Comparison of ENCODE assay signal across 20 cellular contexts in the genomic region with DNA sequence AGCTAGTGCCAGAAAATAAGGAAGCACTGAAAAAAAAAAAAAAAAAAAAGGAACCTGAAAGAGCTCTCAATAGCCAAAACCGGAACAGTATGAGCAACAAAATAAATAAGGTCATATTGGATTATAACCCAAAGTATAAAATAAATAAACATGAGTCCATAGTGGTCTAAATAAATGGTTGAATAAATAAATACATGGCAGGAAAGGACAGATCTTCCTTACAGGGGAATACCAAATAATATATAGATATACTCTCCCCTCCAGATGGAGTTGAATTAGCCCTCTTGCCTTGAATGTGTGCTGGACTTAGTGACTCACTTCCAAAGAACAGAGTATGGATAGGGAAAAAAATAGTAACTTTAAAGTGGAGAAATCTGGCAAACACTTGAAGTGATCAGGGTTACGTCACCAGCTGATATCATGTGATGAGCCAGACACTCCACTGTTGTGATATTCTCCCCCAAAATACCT. TPM values are rescaled to one million over a fixed set of nuclear protein-coding genes. Genes with fewer than 3 reads are reported as not detected.
DNase-seq lines count a peak whose midpoint lies in the region; TF ChIP-seq lines count a peak whose summit lies in the region.
"Had no signal": no experiment of that assay in that cellular context is flagged by ENCODE, and none has a peak within 500 bp of the region (broad histone marks: within the 10 kb centered on the region; RNA-seq: fewer than 3 reads in every experiment).

No MANE protein-coding gene starts in this region.

- H3K79me2 ChIP-seq in MM.1S (ENCODE audit: low read length), result no peaks in the 10 kb centered on the region

- intact Hi-C loops in stomach (cut with DNase I; ENCODE audit: low total_unique reads), result no loop called here

- H3K27ac ChIP-seq in stomach (peak overlapping the region in 4 of 5 donors; percentile 48 to 69 (median 62)), MM.1S (ENCODE audit: low read length) (no peak overlapping the region), right atrium auricular region (no peak overlapping the region)
- H3K27ac ChIP-seq: 22Rv1, cardiac muscle cell, epithelial cell of prostate, KMS-11 had no signal

- no peaks in the 10 kb centered on the region for H4K20me1 ChIP-seq in MM.1S (ENCODE audit: insufficient read depth, low read length)

- peaks cover 15 to 36% (median 24%) of the 10 kb centered on the region in 4 donors for H3K4me1 ChIP-seq in stomach
- no peaks in the 10 kb centered on the region for H3K4me1 ChIP-seq in MM.1S (ENCODE audit: low read length)
- H3K4me1 ChIP-seq in right atrium auricular region, result no peaks in the 10 kb centered on the region

- no peak for TF ChIP-seq CTCF in fibroblast of the aortic adventitia (IDR thresholded peaks at IDR 0.05; ENCODE audit: insufficient read depth, low read length)
- TF ChIP-seq CTCF in stomach (IDR thresholded peaks at IDR 0.05), result no peak
- no peak for TF ChIP-seq CTCF in MM.1S (IDR thresholded peaks at IDR 0.05; ENCODE audit: low read length)
- TF ChIP-seq CTCF in right atrium auricular region (IDR thresholded peaks at IDR 0.05), result no peak

- 36 to 57% (median 43%) methylated on average over 2 of the region's 2 CpGs for WGBS in stomach, 5 donors

- H3K27me3 ChIP-seq in stomach (no peaks in the 10 kb centered on the region), MM.1S (replicated peaks; ENCODE audit: insufficient read depth, low read length) (no peaks in the 10 kb centered on the region; the same call in 1 of the 2 replicates), right atrium auricular region (no peaks in the 10 kb centered on the region)
- H3K27me3 ChIP-seq: cardiac muscle cell had no signal

- H3K4me3 ChIP-seq in fibroblast of the aortic adventitia (ENCODE audit: low read depth, low read length) (no peak overlapping the region), stomach (no peak overlapping the region), MM.1S (ENCODE audit: low read length) (no peak overlapping the region), right atrium auricular region (no peak overlapping the region)
- H3K4me3 ChIP-seq: cardiac muscle cell, GM12878, skin epidermis had no signal

- TF ChIP-seq POLR2A in stomach (IDR thresholded peaks at IDR 0.05), result no peak

- H3K4me2 ChIP-seq in MM.1S (ENCODE audit: low read depth, low read length), result no peak overlapping the region
- H3K4me2 ChIP-seq: KMS-11 had no signal

- H3K36me3 ChIP-seq in stomach (no peaks in the 10 kb centered on the region), MM.1S (replicated peaks; ENCODE audit: insufficient read depth, low read length) (no peaks in the 10 kb centered on the region), right atrium auricular region (no peaks in the 10 kb centered on the region)
- H3K36me3 ChIP-seq: cardiac muscle cell had no signal

- H2AFZ ChIP-seq in MM.1S (ENCODE audit: low read length), result no peak overlapping the region

- no peaks in the 10 kb centered on the region for H3K9me3 ChIP-seq in stomach
- H3K9me3 ChIP-seq in MM.1S (replicated peaks; ENCODE audit: insufficient read depth, low read length), result no peaks in the 10 kb centered on the region
- peaks cover 0 to 6% of the 10 kb centered on the region in 2 donors for H3K9me3 ChIP-seq in right atrium auricular region

- H3K9me2 ChIP-seq in MM.1S (replicated peaks; ENCODE audit: insufficient read depth, low read length), result no peaks in the 10 kb centered on the region

- no peak for TF ChIP-seq EP300 in stomach (IDR thresholded peaks at IDR 0.05)

- H3K9ac ChIP-seq in MM.1S (ENCODE audit: low read length), result no peak overlapping the region
- H3K9ac ChIP-seq: KMS-11 had no signal

- DNase-seq in DMS79 treated with DMSO at 0.1 percent for 48 hours (lab: John Stamatoyannopoulos, UW) (peak; percentile 43), DMS79 (lab: John Stamatoyannopoulos, UW) (no peak), SKM-1 treated with dmso at 0.1 percent for 144 hours (lab: John Stamatoyannopoulos, UW; ENCODE audit: unreplicated experiment) (peak; percentile 68), fibroblast of the aortic adventitia (ENCODE audit: low read depth) (peak; percentile 77), stomach (no peak), MM.1S (no peak), right atrium auricular region (ENCODE audit: low spot score) (no peak)
- no peak for DNase-seq in stimulated activated CD4-positive, alpha-beta T cell treated with anti-CD3 and anti-CD28 coated beads, Interleukin-4, amount 100 ng/mL, for 4 hours
- DNase-seq: activated CD4-positive, alpha-beta T cell treated with anti-CD3 and anti-CD28 coated beads, Interleukin-2, amount 50 U/mL, for 48 hours; activated effector memory CD4-positive, alpha-beta T cell treated with Interleukin-2 at 50 U/mL for 16 hours; H9; naive thymus-derived CD8-positive, alpha-beta T cell; NCI-H2171 treated with DMSO at 0.1 percent for 48 hours; T-helper 17 cell had no signal

- no peaks in the 10 kb centered on the region for H3F3A ChIP-seq in MM.1S (ENCODE audit: insufficient read depth, low read length)

RNA-seq across cellular contexts. Expression of a gene that starts 14.3 kb away (rescaled TPM):
- total RNA-seq in fibroblast of the aortic adventitia (ENCODE audit: low replicate concordance), result 32.0 and 36.3 TPM in 2 replicates
- 100 to 1,000 TPM in 1 of 5 donors, 10 to 100 TPM in 4; 44.3 to 151 (median 76.5) TPM for total RNA-seq in stomach
- 10 to 100 TPM; 18.0 to 41.2 (median 33.2) TPM for polyA plus RNA-seq in stomach
- total RNA-seq in right atrium auricular region, result 10 to 100 TPM; 19.4 to 22.9 TPM

RNA-seq across cellular contexts. Expression of a gene that starts 33.6 kb away (rescaled TPM):
- 2,208 and 3,605 TPM in 2 replicates for total RNA-seq in fibroblast of the aortic adventitia (ENCODE audit: low replicate concordance)
- 1,000 to 10,000 TPM in 3 of 5 donors, 100 to 1,000 TPM in 2; 607 to 1,681 (median 1,272) TPM for total RNA-seq in stomach
- 1,000 to 10,000 TPM; 2,719 to 3,770 (median 2,836) TPM for polyA plus RNA-seq in stomach
- total RNA-seq in right atrium auricular region, result 100 to 1,000 TPM; 391 to 983 TPM

Comparison
In these comparisons a context has a peak if more than half of its experiments do, and no peak if none do; other contexts are left out.
1. DNase-seq: peak in DMS79 treated with DMSO at 0.1 percent for 48 hours (single experiment), SKM-1 treated with dmso at 0.1 percent for 144 hours (single experiment) and fibroblast of the aortic adventitia (single experiment); none in DMS79 (single experiment), stomach (single experiment), MM.1S (single experiment), stimulated activated CD4-positive, alpha-beta T cell treated with anti-CD3 and anti-CD28 coated beads, Interleukin-4, amount 100 ng/mL, for 4 hours (0 of 2) and right atrium auricular region (single experiment).
2. H3K27ac ChIP-seq: peak in stomach (4 of 5); none in MM.1S (single experiment) and right atrium auricular region (0 of 2).